In the genomic region with DNA sequence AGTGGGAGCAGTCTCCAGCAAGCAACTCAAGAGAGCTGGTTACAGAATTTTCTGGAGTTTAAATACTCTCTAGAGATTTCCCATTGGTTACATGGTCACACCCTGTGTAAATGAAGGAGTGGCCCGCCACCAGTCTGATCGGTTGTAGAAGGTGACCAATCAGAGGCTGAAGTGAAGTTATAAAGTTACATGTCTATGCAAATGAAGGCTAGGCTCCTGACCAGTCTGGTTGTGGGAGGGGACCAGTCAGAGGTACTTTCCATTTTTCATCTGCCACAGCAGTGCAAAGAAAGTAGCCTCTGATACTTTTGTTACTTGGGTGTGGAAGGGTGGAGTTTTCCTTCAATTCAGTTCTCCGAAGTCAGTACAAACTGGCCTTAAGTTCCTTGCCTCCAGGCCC, we compare ENCODE assay signal across 2 cellular contexts.
TF ChIP-seq lines count a peak whose summit lies in the region.

No MANE protein-coding gene starts in this region.

TF ChIP-seq in K562, 482 proteins besides CTCF, POLR2A, EP300 and RAD21 (continued from another document):
- TF ChIP-seq ZNF253 (CRISPR knock-in tag; conservative IDR thresholded peaks at IDR 0.05) (no peak), CCNT2 (IDR thresholded peaks at IDR 0.05; ENCODE audit: borderline replicate concordance, extremely low read depth, insufficient read length, low read depth, low read length) (no peak), ZNF124 (CRISPR knock-in tag; IDR thresholded peaks at IDR 0.05) (no peak), ZNF780A (CRISPR knock-in tag; IDR thresholded peaks at IDR 0.05) (no peak), POLR2H (tag; IDR thresholded peaks at IDR 0.05; ENCODE audit: low read depth) (no peak), HNRNPH1 (optimal IDR thresholded peaks at IDR 0.05; ENCODE audit: low read depth, low read length) (no peak)
- TF ChIP-seq, protein P1, sequence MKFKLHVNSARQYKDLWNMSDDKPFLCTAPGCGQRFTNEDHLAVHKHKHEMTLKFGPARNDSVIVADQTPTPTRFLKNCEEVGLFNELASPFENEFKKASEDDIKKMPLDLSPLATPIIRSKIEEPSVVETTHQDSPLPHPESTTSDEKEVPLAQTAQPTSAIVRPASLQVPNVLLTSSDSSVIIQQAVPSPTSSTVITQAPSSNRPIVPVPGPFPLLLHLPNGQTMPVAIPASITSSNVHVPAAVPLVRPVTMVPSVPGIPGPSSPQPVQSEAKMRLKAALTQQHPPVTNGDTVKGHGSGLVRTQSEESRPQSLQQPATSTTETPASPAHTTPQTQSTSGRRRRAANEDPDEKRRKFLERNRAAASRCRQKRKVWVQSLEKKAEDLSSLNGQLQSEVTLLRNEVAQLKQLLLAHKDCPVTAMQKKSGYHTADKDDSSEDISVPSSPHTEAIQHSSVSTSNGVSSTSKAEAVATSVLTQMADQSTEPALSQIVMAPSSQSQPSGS (CRISPR knock-in tag; IDR thresholded peaks at IDR 0.05), result no peak
- TF ChIP-seq, protein P2, sequence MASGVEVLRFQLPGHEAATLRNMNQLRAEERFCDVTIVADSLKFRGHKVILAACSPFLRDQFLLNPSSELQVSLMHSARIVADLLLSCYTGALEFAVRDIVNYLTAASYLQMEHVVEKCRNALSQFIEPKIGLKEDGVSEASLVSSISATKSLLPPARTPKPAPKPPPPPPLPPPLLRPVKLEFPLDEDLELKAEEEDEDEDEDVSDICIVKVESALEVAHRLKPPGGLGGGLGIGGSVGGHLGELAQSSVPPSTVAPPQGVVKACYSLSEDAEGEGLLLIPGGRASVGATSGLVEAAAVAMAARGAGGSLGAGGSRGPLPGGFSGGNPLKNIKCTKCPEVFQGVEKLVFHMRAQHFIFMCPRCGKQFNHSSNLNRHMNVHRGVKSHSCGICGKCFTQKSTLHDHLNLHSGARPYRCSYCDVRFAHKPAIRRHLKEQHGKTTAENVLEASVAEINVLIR (CRISPR knock-in tag; IDR thresholded peaks at IDR 0.05), result no peak
TF ChIP-seq in K562: peak in this region for 0.

TF ChIP-seq in HEK293T, 16 proteins besides CTCF, POLR2A, EP300 and RAD21 (continued from another document):
- TF ChIP-seq, protein P3, sequence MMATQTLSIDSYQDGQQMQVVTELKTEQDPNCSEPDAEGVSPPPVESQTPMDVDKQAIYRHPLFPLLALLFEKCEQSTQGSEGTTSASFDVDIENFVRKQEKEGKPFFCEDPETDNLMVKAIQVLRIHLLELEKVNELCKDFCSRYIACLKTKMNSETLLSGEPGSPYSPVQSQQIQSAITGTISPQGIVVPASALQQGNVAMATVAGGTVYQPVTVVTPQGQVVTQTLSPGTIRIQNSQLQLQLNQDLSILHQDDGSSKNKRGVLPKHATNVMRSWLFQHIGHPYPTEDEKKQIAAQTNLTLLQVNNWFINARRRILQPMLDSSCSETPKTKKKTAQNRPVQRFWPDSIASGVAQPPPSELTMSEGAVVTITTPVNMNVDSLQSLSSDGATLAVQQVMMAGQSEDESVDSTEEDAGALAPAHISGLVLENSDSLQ (IDR thresholded peaks at IDR 0.05), result no peak
- no peak for TF ChIP-seq ARNT (IDR thresholded peaks at IDR 0.05)
- TF ChIP-seq CTBP1 (IDR thresholded peaks at IDR 0.05; ENCODE audit: borderline replicate concordance), result no peak
